Comparison of ENCODE assay signal across 14 cellular contexts in the genomic region with DNA sequence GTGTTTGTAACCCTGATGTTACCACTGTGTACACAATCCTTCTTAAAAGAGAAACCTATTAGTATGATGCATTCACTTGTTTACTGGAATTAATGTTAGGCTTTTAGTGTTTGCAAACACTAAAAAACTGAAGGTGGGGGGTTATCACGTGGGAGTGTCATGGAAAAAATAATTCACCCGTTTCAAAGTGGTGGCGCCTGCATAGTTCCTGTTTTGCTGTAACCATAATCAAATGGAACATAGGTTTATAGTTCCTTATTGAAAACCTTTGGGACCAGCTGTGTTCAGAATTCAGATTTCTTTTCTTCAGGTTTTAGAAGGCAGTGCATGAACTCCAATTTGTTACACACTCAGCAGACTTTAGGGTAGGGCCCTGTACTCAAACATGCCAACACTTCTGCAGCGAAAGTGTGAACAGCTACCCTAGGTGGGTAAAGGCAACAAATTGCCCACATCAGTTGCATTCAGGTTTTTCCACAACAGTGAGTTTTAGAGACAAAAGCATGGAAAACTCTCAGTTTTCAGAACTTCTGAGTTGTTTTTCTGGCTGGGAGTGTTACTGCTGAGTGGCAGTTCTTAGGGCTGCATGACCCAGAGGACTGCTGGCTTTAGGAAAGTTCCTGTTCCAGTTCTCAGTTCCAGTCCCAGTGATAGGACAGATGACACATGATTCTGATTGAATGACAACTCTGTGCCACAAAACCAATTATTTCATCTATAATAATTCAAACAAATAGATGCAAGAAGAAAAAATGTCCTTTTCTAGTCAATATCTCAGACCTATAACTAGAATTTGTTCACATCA. TPM values are rescaled to one million over a fixed set of nuclear protein-coding genes. Genes with fewer than 3 reads are reported as not detected.
DNase-seq lines count a peak whose midpoint lies in the region; ATAC-seq and TF ChIP-seq lines count a peak whose summit lies in the region.
"Had no signal": no experiment of that assay in that cellular context is flagged by ENCODE, and none has a peak within 500 bp of the region (broad histone marks: within the 10 kb centered on the region; RNA-seq: fewer than 3 reads in every experiment).

No MANE protein-coding gene starts in this region.

- H3K4me3 Mint-ChIP-seq in activated CD4-positive, alpha-beta T cell treated with anti-CD3 and anti-CD28 coated beads for 36 hours: no peak overlapping the region

- peak; percentile 11 for DNase-seq in activated CD4-positive, alpha-beta T cell treated with anti-CD3 and anti-CD28 coated beads for 36 hours
- no peak for DNase-seq in activated CD4-positive, alpha-beta T cell treated with anti-CD3 and anti-CD28 coated beads, Interleukin-2, amount 50 U/mL, for 48 hours
- DNase-seq in NB4 (ENCODE audit: low read depth) (peak; percentile 66), left ventricle myocardium inferior (no peak), tibial nerve (ENCODE audit: low spot score in 2 of 2) (no peak)
- no peak for DNase-seq in effector memory CD4-positive, alpha-beta T cell
- DNase-seq: 8988T; activated CD8-positive, alpha-beta memory T cell treated with anti-CD3 and anti-CD28 coated beads, Interleukin-2, amount 50 U/mL, for 4 hours; DMS79; midbrain; NCI-H1105 treated with DMSO at 0.1 percent for 48 hours had no signal

- H3K27me3 ChIP-seq in left ventricle myocardium inferior (ENCODE audit: low read depth): no peaks in the 10 kb centered on the region
- no peaks in the 10 kb centered on the region for H3K27me3 ChIP-seq in subcutaneous abdominal adipose tissue (ENCODE audit: control insufficient read depth in 5 of 5, insufficient read depth in 4 of 5, low read length in 5 of 5)
- H3K27me3 ChIP-seq in tibial nerve: no peaks in the 10 kb centered on the region
- H3K27me3 ChIP-seq in effector memory CD4-positive, alpha-beta T cell (replicated peaks; ENCODE audit: control insufficient read depth, insufficient read depth, low read length, poor library complexity, severe bottlenecking): no peaks in the 10 kb centered on the region

- no peaks in the 10 kb centered on the region for H3K27me3 Mint-ChIP-seq in activated CD4-positive, alpha-beta T cell treated with anti-CD3 and anti-CD28 coated beads for 36 hours

- H3K4me1 Mint-ChIP-seq in activated CD4-positive, alpha-beta T cell treated with anti-CD3 and anti-CD28 coated beads for 36 hours: peaks cover 13% of the 10 kb centered on the region

- H3K27ac ChIP-seq in left ventricle myocardium inferior (replicated peaks): peak overlapping the region; percentile 31
- H3K27ac ChIP-seq in subcutaneous abdominal adipose tissue (ENCODE audit: low read depth, low read length): peak overlapping the region; percentile 37
- peak overlapping the region in 1 of 4 donors; percentile 56 for H3K27ac ChIP-seq in tibial nerve
- no peak overlapping the region for H3K27ac ChIP-seq in effector memory CD4-positive, alpha-beta T cell (ENCODE audit: insufficient read depth, low read length, poor library complexity, severe bottlenecking)

- no peaks in the 10 kb centered on the region for H3K9me3 ChIP-seq in left ventricle myocardium inferior (replicated peaks)
- no peaks in the 10 kb centered on the region for H3K9me3 ChIP-seq in subcutaneous abdominal adipose tissue (ENCODE audit: control insufficient read depth in 5 of 5, low read length in 5 of 5)
- H3K9me3 ChIP-seq in tibial nerve: no peaks in the 10 kb centered on the region
- no peaks in the 10 kb centered on the region for H3K9me3 ChIP-seq in effector memory CD4-positive, alpha-beta T cell (ENCODE audit: control insufficient read depth, low read length)
- H3K9me3 ChIP-seq: HAP-1 had no signal

- no peaks in the 10 kb centered on the region for H3K36me3 ChIP-seq in left ventricle myocardium inferior
- no peaks in the 10 kb centered on the region for H3K36me3 ChIP-seq in subcutaneous abdominal adipose tissue (ENCODE audit: control insufficient read depth in 5 of 5, insufficient read depth in 5 of 5, low read length in 5 of 5)
- no peaks in the 10 kb centered on the region for H3K36me3 ChIP-seq in tibial nerve
- H3K36me3 ChIP-seq in effector memory CD4-positive, alpha-beta T cell (ENCODE audit: control insufficient read depth, insufficient read depth, low read length): no peaks in the 10 kb centered on the region
- H3K36me3 ChIP-seq: HAP-1 had no signal

- POLR2A ChIA-PET in activated CD4-positive, alpha-beta T cell treated with anti-CD3 and anti-CD28 coated beads for 36 hours (lab: Charles Lee): no interaction called here

- TF ChIP-seq POLR2A in NB4 (IDR thresholded peaks at IDR 0.05; ENCODE audit: extremely low read depth, insufficient read length) (no peak), tibial nerve (IDR thresholded peaks at IDR 0.05) (no peak)

- CTCF ChIA-PET in activated CD4-positive, alpha-beta T cell treated with anti-CD3 and anti-CD28 coated beads for 36 hours (lab: Charles Lee): no interaction called here

- TF ChIP-seq CTCF in NB4 (IDR thresholded peaks at IDR 0.05; ENCODE audit: low read depth, low read length): no peak
- TF ChIP-seq CTCF in left ventricle myocardium inferior (IDR thresholded peaks at IDR 0.05; ENCODE audit: borderline replicate concordance): no peak
- no peak for TF ChIP-seq CTCF in tibial nerve (IDR thresholded peaks at IDR 0.05)

- H3K36me3 Mint-ChIP-seq in activated CD4-positive, alpha-beta T cell treated with anti-CD3 and anti-CD28 coated beads for 36 hours (ENCODE audit: low read depth): no peaks in the 10 kb centered on the region

- no peaks in the 10 kb centered on the region for H3K9me3 Mint-ChIP-seq in activated CD4-positive, alpha-beta T cell treated with anti-CD3 and anti-CD28 coated beads for 36 hours (ENCODE audit: low read depth)

- intact Hi-C loops in activated CD4-positive, alpha-beta T cell treated with anti-CD3 and anti-CD28 coated beads for 36 hours (cut with DNase I, micrococcal nuclease): no loop called here
- intact Hi-C loops in left ventricle myocardium inferior (cut with micrococcal nuclease): no loop called here

- H3K4me1 ChIP-seq in left ventricle myocardium inferior (no peaks in the 10 kb centered on the region), subcutaneous abdominal adipose tissue (ENCODE audit: control insufficient read depth in 5 of 5, insufficient read depth in 5 of 5, low read length in 5 of 5) (peaks cover 0 to 4% (median 0%) of the 10 kb centered on the region in 5 donors), tibial nerve (peaks cover 0 to 24% (median 0%) of the 10 kb centered on the region in 4 donors)
- no peaks in the 10 kb centered on the region for H3K4me1 ChIP-seq in effector memory CD4-positive, alpha-beta T cell (ENCODE audit: control insufficient read depth, insufficient read depth, low read length, poor library complexity, severe bottlenecking)
- H3K4me1 ChIP-seq: HAP-1 had no signal

- no peak for ATAC-seq in activated CD4-positive, alpha-beta T cell treated with anti-CD3 and anti-CD28 coated beads for 36 hours
- ATAC-seq in HG03039 (IDR thresholded peaks at IDR 0.05; ENCODE audit: unreplicated experiment): no peak

- WGBS in tibial nerve, 2 donors: 76 to 80% methylated on average over 4 of the region's 4 CpGs

- no peak overlapping the region for H3K9ac ChIP-seq in subcutaneous abdominal adipose tissue (ENCODE audit: low read length in 5 of 5)

- no peak overlapping the region for H3K27ac Mint-ChIP-seq in activated CD4-positive, alpha-beta T cell treated with anti-CD3 and anti-CD28 coated beads for 36 hours

- H3K4me3 ChIP-seq in NB4 (ENCODE audit: low read depth, low read length) (no peak overlapping the region), left ventricle myocardium inferior (no peak overlapping the region), subcutaneous abdominal adipose tissue (ENCODE audit: low read depth in 1 of 5, low read length in 5 of 5) (no peak overlapping the region), tibial nerve (no peak overlapping the region)
- no peak overlapping the region for H3K4me3 ChIP-seq in effector memory CD4-positive, alpha-beta T cell (ENCODE audit: insufficient read depth, low read depth, low read length, poor library complexity, severe bottlenecking)
- H3K4me3 ChIP-seq: HAP-1 had no signal

- peak in 1 of 2 donors; percentile 18 for TF ChIP-seq EP300 in tibial nerve (IDR thresholded peaks at IDR 0.05)

RNA-seq across cellular contexts. Expression of gene IVNS1ABP, which starts 29.1 kb away (rescaled TPM):
- 100 to 1,000 TPM; 116 to 129 TPM for total RNA-seq in activated CD4-positive, alpha-beta T cell treated with anti-CD3 and anti-CD28 coated beads for 36 hours
- 70.3 TPM for total RNA-seq in left ventricle myocardium inferior
- 100 to 1,000 TPM in 1 of 4 donors, 10 to 100 TPM in 3; 41.8 to 125 (median 66.7) TPM for total RNA-seq in tibial nerve

Comparison
In these comparisons a context has a peak if more than half of its experiments do, and no peak if none do; other contexts are left out.
1. DNase-seq: peak in activated CD4-positive, alpha-beta T cell treated with anti-CD3 and anti-CD28 coated beads for 36 hours (single experiment) and NB4 (single experiment); none in activated CD4-positive, alpha-beta T cell treated with anti-CD3 and anti-CD28 coated beads, Interleukin-2, amount 50 U/mL, for 48 hours (0 of 2), left ventricle myocardium inferior (single experiment), tibial nerve (0 of 2) and effector memory CD4-positive, alpha-beta T cell (0 of 3).